Comparison of ENCODE assay signal across 14 cellular contexts in genomic region chr5:67244345-67244793, GRCh38. TPM values are rescaled to one million over a fixed set of nuclear protein-coding genes. Genes with fewer than 3 reads are reported as not detected.
DNase-seq lines count a peak whose midpoint lies in the region; ATAC-seq and TF ChIP-seq lines count a peak whose summit lies in the region.
"Had no signal": no experiment of that assay in that cellular context is flagged by ENCODE, and none has a peak within 500 bp of the region (broad histone marks: within the 10 kb centered on the region; RNA-seq: fewer than 3 reads in every experiment).

No MANE protein-coding gene starts in this region.

- H3K27ac ChIP-seq in neural progenitor cell = no peak overlapping the region
- H3K27ac ChIP-seq in OCI-LY7 (ENCODE audit: low read depth, low read length, poor library complexity, severe bottlenecking) = no peak overlapping the region
- H3K27ac ChIP-seq: testis had no signal

- H3K4me3 ChIP-seq in neural progenitor cell (no peak overlapping the region), OCI-LY7 (ENCODE audit: low read depth, low read length, poor library complexity, severe bottlenecking) (no peak overlapping the region), H7 (ENCODE audit: insufficient read depth, low read depth, low read length) (no peak overlapping the region)
- H3K4me3 ChIP-seq: testis had no signal

- POLR2A ChIA-PET in OCI-LY7 (lab: Charles Lee) = no interaction called here

- H3K9me2 ChIP-seq in OCI-LY7 (ENCODE audit: insufficient read depth, low read length) = no peaks in the 10 kb centered on the region

- H3K4me1 Mint-ChIP-seq in neural progenitor cell = peaks cover 8% of the 10 kb centered on the region

- TF ChIP-seq CTCF in neural progenitor cell (IDR thresholded peaks at IDR 0.05) (no peak), OCI-LY7 (conservative IDR thresholded peaks at IDR 0.05; ENCODE audit: low read length) (no peak)

- H2AFZ ChIP-seq in neural progenitor cell (replicated peaks) (no peak overlapping the region), OCI-LY7 (ENCODE audit: low read length) (no peak overlapping the region)

- no peaks in the 10 kb centered on the region for H3K36me3 Mint-ChIP-seq in neural progenitor cell
- H3K36me3 Mint-ChIP-seq: CD4-positive, alpha-beta memory T cell had no signal

- CTCF ChIA-PET in OCI-LY7 (lab: Charles Lee; ENCODE audit: unreplicated experiment) = no interaction called here

- ATAC-seq in esophagus mucosa (peak; percentile 12), HG03521 (IDR thresholded peaks at IDR 0.05; ENCODE audit: unreplicated experiment) (no peak)
- ATAC-seq: left colon had no signal

- no TSS peak for BruUV-seq in OCI-LY7 (replicated peaks; lab: Mats Ljungman, UMichigan)

- intact Hi-C loops in OCI-LY7 (cut with micrococcal nuclease; ENCODE audit: unreplicated experiment) = no loop called here

- H3F3A ChIP-seq in neural progenitor cell (ENCODE audit: low read depth) = no peaks in the 10 kb centered on the region

- H3K79me2 ChIP-seq in neural progenitor cell (ENCODE audit: low read depth) (no peaks in the 10 kb centered on the region), OCI-LY7 (ENCODE audit: insufficient read depth, low read depth, low read length) (no peaks in the 10 kb centered on the region)

- H3K9me3 ChIP-seq in neural progenitor cell (ENCODE audit: low read depth) (no peaks in the 10 kb centered on the region), OCI-LY7 (ENCODE audit: low read length) (no peaks in the 10 kb centered on the region)
- H3K9me3 ChIP-seq: testis had no signal

- H3K4me3 Mint-ChIP-seq in neural progenitor cell = no peak overlapping the region
- H3K4me3 Mint-ChIP-seq: activated CD4-positive, alpha-beta T cell treated with anti-CD3 and anti-CD28 coated beads, Interleukin-2, amount 10 ng/mL, durations not matched to agents 24 days and 14 days; activated T-helper 1 cell treated with anti-CD3 and anti-CD28 coated beads, Interleukin-12 subunit alpha, Interleukin-12 subunit beta, Interleukin-2, Interleukin-4 antibody, amounts not matched to agents 30 ng/mL and 10 ng/mL and 1 ng/mL, durations not matched to agents 14 hours and 24 hours and 36 hours; CD4-positive, alpha-beta memory T cell had no signal

- H3K4me1 ChIP-seq in neural progenitor cell = peaks cover 6% of the 10 kb centered on the region
- H3K4me1 ChIP-seq in OCI-LY7 (ENCODE audit: insufficient read depth, low read length, poor library complexity, severe bottlenecking) = no peaks in the 10 kb centered on the region
- H3K4me1 ChIP-seq: testis had no signal

- H4K20me1 ChIP-seq in neural progenitor cell (ENCODE audit: low read depth) = no peaks in the 10 kb centered on the region
- H4K20me1 ChIP-seq in OCI-LY7 (ENCODE audit: insufficient read depth, low read length) = no peaks in the 10 kb centered on the region; the same call in 1 of the 2 replicates

- no peak overlapping the region for H3K9ac ChIP-seq in neural progenitor cell

- H3K27me3 Mint-ChIP-seq in neural progenitor cell (ENCODE audit: insufficient read depth, low read depth) = peaks cover 2% of the 10 kb centered on the region
- H3K27me3 Mint-ChIP-seq: activated CD4-positive, alpha-beta T cell treated with anti-CD3 and anti-CD28 coated beads, Interleukin-2, amount 10 ng/mL, durations not matched to agents 24 days and 14 days had no signal

- no peaks in the 10 kb centered on the region for H3K27me3 ChIP-seq in neural progenitor cell
- no peaks in the 10 kb centered on the region for H3K27me3 ChIP-seq in H7 (ENCODE audit: control insufficient read depth, insufficient read depth, low read length)
- H3K27me3 ChIP-seq: testis had no signal

- H3K4me2 ChIP-seq in neural progenitor cell (no peak overlapping the region), OCI-LY7 (ENCODE audit: low read length) (no peak overlapping the region)

- peak overlapping the region; percentile 43 for H3K27ac Mint-ChIP-seq in neural progenitor cell
- H3K27ac Mint-ChIP-seq: activated T-helper 1 cell treated with anti-CD3 and anti-CD28 coated beads, Interleukin-12 subunit alpha, Interleukin-12 subunit beta, Interleukin-2, Interleukin-4 antibody, amounts not matched to agents 30 ng/mL and 10 ng/mL and 1 ng/mL, durations not matched to agents 14 hours and 24 hours and 36 hours had no signal

- H3K9me3 Mint-ChIP-seq in neural progenitor cell = peaks cover 3% of the 10 kb centered on the region
- H3K9me3 Mint-ChIP-seq: activated CD4-positive, alpha-beta T cell treated with anti-CD3 and anti-CD28 coated beads, Interleukin-2, amount 10 ng/mL, durations not matched to agents 24 days and 14 days had no signal

- no peaks in the 10 kb centered on the region for H3K36me3 ChIP-seq in neural progenitor cell
- H3K36me3 ChIP-seq in OCI-LY7 (ENCODE audit: insufficient read depth, low read length) = no peaks in the 10 kb centered on the region
- H3K36me3 ChIP-seq in H7 (replicated peaks; ENCODE audit: control insufficient read depth, insufficient read depth, low read length) = no peaks in the 10 kb centered on the region

- DNase-seq in HT-29 (ENCODE audit: low spot score) (peak; percentile 48), NCI-H69 (lab: John Stamatoyannopoulos, UW) (peak; percentile 87), neural progenitor cell (ENCODE audit: low spot score) (no peak), OCI-LY7 (ENCODE audit: low spot score) (no peak), H7 (no peak)
- DNase-seq: activated CD4-positive, alpha-beta T cell treated with anti-CD3 and anti-CD28 coated beads, Interleukin-2, amount 10 ng/mL, durations not matched to agents 24 days and 14 days; CD4-positive, alpha-beta memory T cell; foreskin melanocyte; left colon; NCI-H187; testis had no signal

RNA-seq across cellular contexts. Expression of gene CD180, which starts 47.8 kb away (rescaled TPM):
- total RNA-seq in HT-29 (2014; rRNA removed; shearing (Covaris generic)) = not detected in 2 replicates
- total RNA-seq in esophagus mucosa = 0.24 TPM
- total RNA-seq in neural progenitor cell (ENCODE audit: low replicate concordance) = not detected in 2 replicates
- total RNA-seq in OCI-LY7 (2014; rRNA removed; shearing (Covaris generic)) = 11.1 and 14.4 TPM in 2 replicates
- total RNA-seq in OCI-LY7 (2022) = 14.7 and 15.7 TPM in 2 replicates
- total RNA-seq in H7 (2014; rRNA removed; shearing (Covaris generic)) = not detected in 2 replicates

Comparison
In these comparisons a context has a peak if more than half of its experiments do, and no peak if none do; other contexts are left out.
1. DNase-seq: peak in HT-29 (single experiment) and NCI-H69 (single experiment); none in neural progenitor cell (single experiment), OCI-LY7 (single experiment) and H7 (single experiment).